17 cellular contexts compared by ENCODE assay signal in the genomic region with DNA sequence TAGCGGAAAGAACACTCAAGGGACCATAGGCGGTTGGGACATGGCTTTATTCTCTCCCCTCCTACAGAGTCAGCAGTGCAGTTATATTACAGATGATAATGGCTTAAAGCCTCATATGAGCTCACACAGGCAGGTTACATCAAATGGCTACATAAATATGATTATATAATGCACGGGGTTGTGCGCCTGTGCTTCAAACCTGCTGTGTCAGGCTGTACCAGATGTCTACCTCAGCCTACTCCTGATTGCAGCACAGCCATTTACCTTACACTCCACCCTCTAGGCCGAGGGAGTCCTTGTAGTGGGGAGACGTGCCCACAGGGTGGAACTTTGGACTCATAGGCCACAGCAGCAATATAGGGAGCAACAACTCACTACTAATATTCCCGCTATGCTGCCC. TPM values are rescaled to one million over a fixed set of nuclear protein-coding genes. Genes with fewer than 3 reads are reported as not detected.
A peak's percentile ranks its signal among the peaks of the same experiment; 100 is the strongest.
DNase-seq lines count a peak whose midpoint lies in the region; TF ChIP-seq lines count a peak whose summit lies in the region.
"Had no signal": no experiment of that assay in that cellular context is flagged by ENCODE, and none has a peak within 500 bp of the region (broad histone marks: within the 10 kb centered on the region; RNA-seq: fewer than 3 reads in every experiment).

No MANE protein-coding gene starts in this region.

- H3K79me2 ChIP-seq in OCI-LY7 (ENCODE audit: insufficient read depth, low read depth, low read length), result no peaks in the 10 kb centered on the region

- H3K9me3 Mint-ChIP-seq in endothelial cell (ENCODE audit: unreplicated experiment), result no peaks in the 10 kb centered on the region

- H2AFZ ChIP-seq in OCI-LY7 (ENCODE audit: low read length), result no peak overlapping the region

- H4K20me1 ChIP-seq in OCI-LY7 (ENCODE audit: insufficient read depth, low read length), result no peaks in the 10 kb centered on the region

- no peaks in the 10 kb centered on the region for H3K36me3 ChIP-seq in OCI-LY7 (ENCODE audit: insufficient read depth, low read length)

- H3K27ac ChIP-seq in OCI-LY7 (ENCODE audit: low read depth, low read length, poor library complexity, severe bottlenecking), result no peak overlapping the region
- H3K27ac ChIP-seq: 22Rv1; A549; BLaER1 treated with 17β-estradiol and CSF1 and Interleukin-3, amounts not matched to agents 10 nM and 100 nM; C4-2B had no signal

- H3K4me1 ChIP-seq in OCI-LY7 (ENCODE audit: insufficient read depth, low read length, poor library complexity, severe bottlenecking), result no peaks in the 10 kb centered on the region
- H3K4me1 ChIP-seq: A549; BLaER1 treated with 17β-estradiol and CSF1 and Interleukin-3, amounts not matched to agents 10 nM and 100 nM; Caco-2 had no signal

- H3K9me3 ChIP-seq in OCI-LY7 (ENCODE audit: low read length), result peaks cover 10% of the 10 kb centered on the region; the same call in 1 of the 2 replicates
- H3K9me3 ChIP-seq: A549, Caco-2 had no signal

- POLR2A ChIA-PET in OCI-LY7 (lab: Charles Lee), result no interaction called here

- H3K27me3 Mint-ChIP-seq in endothelial cell (ENCODE audit: unreplicated experiment), result peaks cover 3% of the 10 kb centered on the region
- H3K27me3 Mint-ChIP-seq: B cell; CD4-positive, alpha-beta T cell had no signal

- peaks cover 5% of the 10 kb centered on the region for H3K36me3 Mint-ChIP-seq in endothelial cell (ENCODE audit: low read depth, unreplicated experiment)

- H3K4me3 ChIP-seq in OCI-LY7 (ENCODE audit: low read depth, low read length, poor library complexity, severe bottlenecking), result no peak overlapping the region
- H3K4me3 ChIP-seq: A549; BLaER1 treated with 17β-estradiol and CSF1 and Interleukin-3, amounts not matched to agents 10 nM and 100 nM had no signal

- CTCF ChIA-PET in OCI-LY7 (lab: Charles Lee; ENCODE audit: unreplicated experiment), result no interaction called here

- no peak overlapping the region for H3K27ac Mint-ChIP-seq in endothelial cell (ENCODE audit: unreplicated experiment)
- H3K27ac Mint-ChIP-seq: B cell; CD4-positive, alpha-beta T cell; CD8-positive, alpha-beta T cell had no signal

- H3K4me1 Mint-ChIP-seq in endothelial cell (ENCODE audit: unreplicated experiment), result no peaks in the 10 kb centered on the region
- H3K4me1 Mint-ChIP-seq: B cell had no signal

- peak overlapping the region; percentile 44 for H3K4me3 Mint-ChIP-seq in endothelial cell (ENCODE audit: unreplicated experiment)
- H3K4me3 Mint-ChIP-seq: B cell; CD4-positive, alpha-beta T cell; CD8-positive, alpha-beta T cell had no signal

- TF ChIP-seq CTCF in OCI-LY7 (conservative IDR thresholded peaks at IDR 0.05; ENCODE audit: low read length), result no peak
- TF ChIP-seq CTCF in endothelial cell (IDR thresholded peaks at IDR 0.05; ENCODE audit: unreplicated experiment), result no peak

- peak; percentile 12 for DNase-seq in NAMALWA (ENCODE audit: low spot score)
- peak; percentile 26 for DNase-seq in OCI-LY7 (ENCODE audit: low spot score)
- no peak for DNase-seq in endothelial cell (ENCODE audit: low spot score)
- no peak for DNase-seq in germinal center (ENCODE audit: low spot score)
- no peak for DNase-seq in cardiac septum (ENCODE audit: low spot score)
- DNase-seq: AML-193; Caco-2; Calu3; CD4-positive, alpha-beta T cell; CD8-positive, alpha-beta T cell; DMS79 treated with DMSO at 0.1 percent for 48 hours; GF-D8 had no signal

- H3K9me2 ChIP-seq in OCI-LY7 (ENCODE audit: insufficient read depth, low read length), result no peaks in the 10 kb centered on the region

- H3K4me2 ChIP-seq in OCI-LY7 (ENCODE audit: low read length), result no peak overlapping the region
- H3K4me2 ChIP-seq: A549; BLaER1 treated with 17β-estradiol and CSF1 and Interleukin-3, amounts not matched to agents 10 nM and 100 nM had no signal

- intact Hi-C loops in OCI-LY7 (cut with micrococcal nuclease; ENCODE audit: unreplicated experiment), result no loop called here
- intact Hi-C loops in cardiac septum (cut with DNase I), result no loop called here

- BruUV-seq in OCI-LY7 (replicated peaks; lab: Mats Ljungman, UMichigan), result no TSS peak

RNA-seq across cellular contexts. Expression of gene TBX19, which starts 16.4 kb away (rescaled TPM):
- 0.22 and 0.23 TPM in 2 replicates for total RNA-seq in OCI-LY7 (2014; rRNA removed; shearing (Covaris generic))
- 0.37 and 0.74 TPM in 2 replicates for total RNA-seq in OCI-LY7 (2022)
- total RNA-seq in endothelial cell (ENCODE audit: unreplicated experiment), result 1.1 TPM
- total RNA-seq in cardiac septum, result 0.48 TPM

RNA-seq across cellular contexts. Expression of gene SFT2D2, which starts 38.5 kb away (rescaled TPM):
- total RNA-seq in OCI-LY7 (2014; rRNA removed; shearing (Covaris generic)), result 20.7 and 22.3 TPM in 2 replicates
- total RNA-seq in OCI-LY7 (2022), result 46.6 and 50.0 TPM in 2 replicates
- 36.8 TPM for total RNA-seq in endothelial cell (ENCODE audit: unreplicated experiment)
- total RNA-seq in cardiac septum, result 20.4 TPM

Comparison
In these comparisons a context has a peak if more than half of its experiments do, and no peak if none do; other contexts are left out.
1. DNase-seq: peak in NAMALWA (single experiment) and OCI-LY7 (single experiment); none in endothelial cell (single experiment), germinal center (single experiment) and cardiac septum (single experiment).